In genomic region chr11:35163209-35163608, GRCh38 we compare ENCODE assay signal across 11 cellular contexts. TPM values are rescaled to one million over a fixed set of nuclear protein-coding genes. Genes with fewer than 3 reads are reported as not detected.
A peak's percentile ranks its signal among the peaks of the same experiment; 100 is the strongest.
DNase-seq lines count a peak whose midpoint lies in the region; ATAC-seq, FAIRE-seq and TF ChIP-seq lines count a peak whose summit lies in the region.
"Had no signal": no experiment of that assay in that cellular context is flagged by ENCODE, and none has a peak within 500 bp of the region (broad histone marks: within the 10 kb centered on the region; RNA-seq: fewer than 3 reads in every experiment).

No MANE protein-coding gene starts in this region.

- H3K27me3 ChIP-seq in CD4-positive, alpha-beta T cell (ENCODE audit: control insufficient read depth, insufficient read depth, low read length) = no peaks in the 10 kb centered on the region
- no peaks in the 10 kb centered on the region for H3K27me3 ChIP-seq in Karpas-422 (ENCODE audit: low read length)
- no peaks in the 10 kb centered on the region for H3K27me3 ChIP-seq in astrocyte (ENCODE audit: insufficient read depth, low read length)
- H3K27me3 ChIP-seq in hepatocyte = no peaks in the 10 kb centered on the region
- no peaks in the 10 kb centered on the region for H3K27me3 ChIP-seq in right lobe of liver

- H4K20me1 ChIP-seq in Karpas-422 (ENCODE audit: insufficient read depth, low read depth, low read length) = no peaks in the 10 kb centered on the region; the same call in 1 of the 2 replicates
- H4K20me1 ChIP-seq in astrocyte (ENCODE audit: insufficient read depth, low read length) = peaks cover 66% of the 10 kb centered on the region
- H4K20me1 ChIP-seq in hepatocyte (ENCODE audit: insufficient read depth, poor library complexity, severe bottlenecking) = no peaks in the 10 kb centered on the region

- no peak overlapping the region for H3K4me3 ChIP-seq in Karpas-422 (ENCODE audit: low read length)
- no peak overlapping the region for H3K4me3 ChIP-seq in astrocyte (ENCODE audit: insufficient read depth, low read depth, low read length)
- no peak overlapping the region for H3K4me3 ChIP-seq in hepatocyte
- no peak overlapping the region for H3K4me3 ChIP-seq in right lobe of liver
- H3K4me3 ChIP-seq: psoas muscle had no signal

- no peak for TF ChIP-seq POLR2A in right lobe of liver (IDR thresholded peaks at IDR 0.05)

- H3K4me2 ChIP-seq in Karpas-422 (ENCODE audit: low read depth, low read length, poor library complexity, severe bottlenecking) (peak overlapping the region; percentile 36), astrocyte (ENCODE audit: low read length) (peak overlapping the region; percentile 16), hepatocyte (no peak overlapping the region)

- no peaks in the 10 kb centered on the region for H3K9me2 ChIP-seq in Karpas-422 (replicated peaks; ENCODE audit: insufficient read depth, low read length)
- H3K9me2 ChIP-seq in hepatocyte (replicated peaks; ENCODE audit: insufficient read depth) = no peaks in the 10 kb centered on the region

- H2AFZ ChIP-seq in Karpas-422 (ENCODE audit: low read length) (no peak overlapping the region), astrocyte (ENCODE audit: low read depth, low read length) (no peak overlapping the region), hepatocyte (no peak overlapping the region)

- TF ChIP-seq CTCF in CD4-positive, alpha-beta T cell (IDR thresholded peaks at IDR 0.05) = no peak
- no peak for TF ChIP-seq CTCF in astrocyte (IDR thresholded peaks at IDR 0.05; ENCODE audit: insufficient read depth, low read depth, low read length)
- no peak for TF ChIP-seq CTCF in nephron progenitor cell (IDR thresholded peaks at IDR 0.05)
- no peak for TF ChIP-seq CTCF in hepatocyte (IDR thresholded peaks at IDR 0.05; ENCODE audit: poor library complexity)
- TF ChIP-seq CTCF in right lobe of liver (IDR thresholded peaks at IDR 0.05) = no peak

- H3K36me3 ChIP-seq in Karpas-422 (ENCODE audit: insufficient read depth, low read length) (no peaks in the 10 kb centered on the region), astrocyte (ENCODE audit: insufficient read depth, low read length) (peaks cover 10% of the 10 kb centered on the region), hepatocyte (replicated peaks; ENCODE audit: insufficient read depth, low read depth) (no peaks in the 10 kb centered on the region), right lobe of liver (no peaks in the 10 kb centered on the region)

- H3K36me3 Mint-ChIP-seq in CD4-positive, alpha-beta T cell (ENCODE audit: low read depth) = peaks cover 84% of the 10 kb centered on the region
- H3K36me3 Mint-ChIP-seq in astrocyte (ENCODE audit: low read depth, unreplicated experiment) (peaks cover 2% of the 10 kb centered on the region), nephron progenitor cell (ENCODE audit: low read depth) (no peaks in the 10 kb centered on the region)

- peak overlapping the region; percentile 96 for H3K27ac ChIP-seq in CD4-positive, alpha-beta T cell (ENCODE audit: low read depth, low read length)
- H3K27ac ChIP-seq in Karpas-422 (ENCODE audit: low read length) = no peak overlapping the region
- H3K27ac ChIP-seq in astrocyte (ENCODE audit: low read depth, low read length) = peak overlapping the region; percentile 37
- H3K27ac ChIP-seq in hepatocyte = no peak overlapping the region
- H3K27ac ChIP-seq in right lobe of liver = no peak overlapping the region
- H3K27ac ChIP-seq: psoas muscle had no signal

- peaks cover 100% of the 10 kb centered on the region for H3K4me1 Mint-ChIP-seq in CD4-positive, alpha-beta T cell (ENCODE audit: low read depth)
- H3K4me1 Mint-ChIP-seq in astrocyte (ENCODE audit: low read depth, unreplicated experiment) (peaks cover 39% of the 10 kb centered on the region), nephron progenitor cell (peaks cover 39% of the 10 kb centered on the region)

- no peaks in the 10 kb centered on the region for H3K9me3 ChIP-seq in CD4-positive, alpha-beta T cell (ENCODE audit: control insufficient read depth, low read length)
- H3K9me3 ChIP-seq in Karpas-422 (ENCODE audit: low read length) (no peaks in the 10 kb centered on the region), astrocyte (ENCODE audit: insufficient read depth, low read depth, low read length) (no peaks in the 10 kb centered on the region), hepatocyte (ENCODE audit: low read depth) (no peaks in the 10 kb centered on the region), right lobe of liver (no peaks in the 10 kb centered on the region)
- H3K9me3 ChIP-seq: psoas muscle had no signal

- H3K79me2 ChIP-seq in Karpas-422 (ENCODE audit: low read length) (no peaks in the 10 kb centered on the region), astrocyte (ENCODE audit: insufficient read depth, low read length) (peaks cover 99% of the 10 kb centered on the region), hepatocyte (no peaks in the 10 kb centered on the region)

- no peak for ATAC-seq in CD4-positive, alpha-beta T cell (ENCODE audit: poor library complexity)
- ATAC-seq in right lobe of liver (no peak), HG03097 (IDR thresholded peaks at IDR 0.05; ENCODE audit: low FRiP score, unreplicated experiment) (no peak)
- ATAC-seq: psoas muscle had no signal

- intact Hi-C loops in CD4-positive, alpha-beta T cell (cut with DNase I, micrococcal nuclease) = loop anchor here (1.0 to 10.0 kb wide), 5 partner anchors 11 to 1058 kb away; partner anchors contain the start of gene NAT10 (in 1 of the 2)
- intact Hi-C loops in right lobe of liver (cut with DNase I) = no loop called here

- no peak for FAIRE-seq in astrocyte (lab: Jason Lieb, UNC)

- DNase-seq in CD4-positive, alpha-beta T cell = no peak
- DNase-seq in Karpas-422 (no peak), astrocyte (ENCODE audit: low read depth) (no peak), nephron progenitor cell (peak; percentile 25), hepatocyte (ENCODE audit: low spot score) (no peak), right lobe of liver (no peak), ecto neural progenitor cell (ENCODE audit: low spot score) (no peak)
- DNase-seq: anterior cingulate cortex, psoas muscle had no signal

- POLR2A ChIA-PET in CD4-positive, alpha-beta T cell (lab: Charles Lee) = interaction anchor here (0.6 to 18.0 kb wide), 15 partner anchors 7 to 165 kb away, joined by 3 to 355 read pairs (median 6); partner anchors contain the start of gene CD44

- H3K27me3 Mint-ChIP-seq in CD4-positive, alpha-beta T cell = no peaks in the 10 kb centered on the region
- peaks cover 3% of the 10 kb centered on the region for H3K27me3 Mint-ChIP-seq in astrocyte (ENCODE audit: low read depth, unreplicated experiment)
- H3K27me3 Mint-ChIP-seq in nephron progenitor cell (ENCODE audit: low read depth, poor library complexity) = no peaks in the 10 kb centered on the region

- peaks cover 2% of the 10 kb centered on the region for H3K9me3 Mint-ChIP-seq in CD4-positive, alpha-beta T cell
- H3K9me3 Mint-ChIP-seq in astrocyte (ENCODE audit: unreplicated experiment) = no peaks in the 10 kb centered on the region
- H3K9me3 Mint-ChIP-seq in nephron progenitor cell = no peaks in the 10 kb centered on the region
- H3K9me3 Mint-ChIP-seq: T-helper 2 cell treated with Interferon-gamma antibody and Interleukin-4, amounts not matched to agents 5 μg/mL and 100 μg/mL, for 36 hours had no signal

- CTCF ChIA-PET in CD4-positive, alpha-beta T cell (lab: Charles Lee) = interaction anchor here (0.7 to 3.0 kb wide), 11 partner anchors 9 to 174 kb away, joined by 3 to 13 read pairs (median 4); no protein-coding TSS in a partner anchor

- WGBS in hepatocyte (ENCODE audit: low lambda C conversion rate, missing lambda C conversion rate) = 90% methylated on average over 2 of the region's 2 CpGs
- 39% methylated on average over 2 of the region's 2 CpGs for WGBS in right lobe of liver (ENCODE audit: insufficient coverage, low coverage, low lambda C conversion rate, missing lambda C conversion rate)

- H3K4me3 Mint-ChIP-seq in CD4-positive, alpha-beta T cell = peak overlapping the region; percentile 44
- no peak overlapping the region for H3K4me3 Mint-ChIP-seq in astrocyte (ENCODE audit: unreplicated experiment)
- no peak overlapping the region for H3K4me3 Mint-ChIP-seq in nephron progenitor cell

- H3K9ac ChIP-seq in Karpas-422 (ENCODE audit: low read length) (no peak overlapping the region; the same call in 1 of the 2 replicates), astrocyte (ENCODE audit: low read length) (no peak overlapping the region)

- H3K4me1 ChIP-seq in Karpas-422 (ENCODE audit: low read length) (peaks cover 13% of the 10 kb centered on the region), astrocyte (ENCODE audit: insufficient read depth, low read length) (peaks cover 80% of the 10 kb centered on the region), hepatocyte (ENCODE audit: insufficient read depth) (peaks cover 41% of the 10 kb centered on the region), right lobe of liver (peaks cover 0 to 18% (median 0%) of the 10 kb centered on the region in 4 donors)

- H3K27ac Mint-ChIP-seq in CD4-positive, alpha-beta T cell = peak overlapping the region; percentile 96
- no peak overlapping the region for H3K27ac Mint-ChIP-seq in astrocyte (ENCODE audit: unreplicated experiment)
- H3K27ac Mint-ChIP-seq in nephron progenitor cell = no peak overlapping the region

RNA-seq across cellular contexts. Expression of gene CD44, which starts 24.2 kb away (rescaled TPM):
- total RNA-seq in CD4-positive, alpha-beta T cell = 1,000 to 10,000 TPM; 1,283 to 1,330 TPM
- 0.58 and 0.86 TPM in 2 replicates for total RNA-seq in Karpas-422 (2014; rRNA removed; shearing (Covaris generic); ENCODE audit: low replicate concordance)
- total RNA-seq in astrocyte (148 and 154 TPM in 2 replicates), hepatocyte (17.5 and 23.4 TPM in 2 replicates), right lobe of liver (10 to 100 TPM; 12.2 to 64.1 (median 22.9) TPM)
- polyA plus RNA-seq in hepatocyte = 13.7 and 29.5 TPM in 2 replicates

Comparison
In these comparisons a context has a peak if more than half of its experiments do, and no peak if none do; other contexts are left out.
1. H3K27ac ChIP-seq: peak in CD4-positive, alpha-beta T cell (single experiment) and astrocyte (single experiment); none in Karpas-422 (single experiment), hepatocyte (single experiment) and right lobe of liver (0 of 3).
2. intact Hi-C loops: an anchor here in CD4-positive, alpha-beta T cell (1.0 to 10.0 kb wide); none called in right lobe of liver.